In the genomic region with DNA sequence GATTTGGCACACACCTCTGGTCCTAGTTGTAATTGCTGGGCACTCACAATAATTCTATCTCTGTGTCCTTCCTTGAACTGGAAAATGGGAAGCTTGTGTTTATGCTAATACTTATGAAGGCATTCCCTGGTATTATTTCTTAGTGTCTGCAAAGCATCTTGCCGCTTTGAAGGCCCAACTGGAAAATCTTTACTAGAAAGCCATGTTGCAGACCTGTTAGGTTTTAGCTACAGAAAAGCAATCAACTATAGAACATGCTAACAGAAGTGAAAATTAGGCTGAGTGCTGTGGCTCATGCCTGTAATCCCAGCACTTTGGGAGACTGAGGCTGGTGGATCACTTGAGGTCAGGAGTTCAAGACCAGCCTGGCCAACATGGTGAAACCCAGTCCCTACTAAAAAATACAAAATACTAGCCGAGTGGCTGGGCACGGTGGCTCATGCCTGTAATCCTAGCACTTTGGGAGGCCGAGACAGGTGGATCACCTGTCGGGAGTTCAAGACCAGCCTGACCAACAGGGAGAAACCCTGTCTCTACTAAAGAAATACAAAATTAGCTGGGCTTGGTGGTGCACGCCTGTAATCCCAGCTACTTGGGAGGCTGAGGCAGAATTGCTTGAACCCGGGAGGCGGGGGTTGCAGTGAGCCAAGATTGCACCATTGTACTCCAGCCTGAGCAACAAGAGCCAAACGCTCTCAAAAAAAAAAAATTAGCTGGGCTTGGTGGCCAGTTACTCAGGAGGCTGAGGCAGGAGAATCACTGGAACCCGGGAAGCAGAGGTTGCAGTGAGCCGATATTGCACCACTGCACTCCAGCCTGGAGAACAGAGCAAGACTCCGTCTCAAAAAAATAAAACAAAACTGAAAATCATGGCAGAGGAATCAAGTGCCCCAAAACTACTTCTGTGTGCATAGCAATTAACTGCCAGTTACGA, we compare ENCODE assay signal across 1 cellular context.
TF ChIP-seq lines count a peak whose summit lies in the region.

No MANE protein-coding gene starts in this region.

TF ChIP-seq in HEK293, 187 proteins besides CTCF, POLR2A, EP300 and RAD21:
- TF ChIP-seq ZNF146 (tag by site-specific recombination; IDR thresholded peaks at IDR 0.05) = peak; percentile 3; the same call in 1 of the 2 replicates
- TF ChIP-seq SCRT2 (tag by site-specific recombination; IDR thresholded peaks at IDR 0.05) = peak; percentile 72
- peak; percentile 100 for TF ChIP-seq SCRT1 (tag by site-specific recombination; IDR thresholded peaks at IDR 0.05; ENCODE audit: borderline replicate concordance)
- TF ChIP-seq ZBTB17 (tag by site-specific recombination; IDR thresholded peaks at IDR 0.05) = 0 out of 2 replicates have a peak, but pooled peaks have one; percentile 25
- TF ChIP-seq, protein P1, sequence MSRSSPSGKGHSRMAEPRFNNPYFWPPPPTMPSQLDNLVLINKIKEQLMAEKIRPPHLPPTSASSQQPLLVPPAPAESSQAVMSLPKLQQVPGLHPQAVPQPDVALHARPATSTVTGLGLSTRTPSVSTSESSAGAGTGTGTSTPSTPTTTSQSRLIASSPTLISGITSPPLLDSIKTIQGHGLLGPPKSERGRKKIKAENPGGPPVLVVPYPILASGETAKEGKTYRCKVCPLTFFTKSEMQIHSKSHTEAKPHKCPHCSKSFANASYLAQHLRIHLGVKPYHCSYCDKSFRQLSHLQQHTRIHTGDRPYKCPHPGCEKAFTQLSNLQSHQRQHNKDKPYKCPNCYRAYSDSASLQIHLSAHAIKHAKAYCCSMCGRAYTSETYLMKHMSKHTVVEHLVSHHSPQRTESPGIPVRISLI (tag by site-specific recombination; IDR thresholded peaks at IDR 0.05) = 0 out of 2 replicates have a peak, but pooled peaks have one; percentile 17
- TF ChIP-seq ZNF664 (tag by site-specific recombination; IDR thresholded peaks at IDR 0.05) = 0 out of 2 replicates have a peak, but pooled peaks have one; percentile 7
